9 cellular contexts compared by ENCODE assay signal in genomic region chr17:40560592-40561293, GRCh38. TPM values are rescaled to one million over a fixed set of nuclear protein-coding genes. Genes with fewer than 3 reads are reported as not detected.
A peak's percentile ranks its signal among the peaks of the same experiment; 100 is the strongest.
DNase-seq lines count a peak whose midpoint lies in the region; ATAC-seq lines count a peak whose summit lies in the region.
"Had no signal": no experiment of that assay in that cellular context is flagged by ENCODE, and none has a peak within 500 bp of the region (broad histone marks: within the 10 kb centered on the region; RNA-seq: fewer than 3 reads in every experiment).

No MANE protein-coding gene starts in this region.

- peak overlapping the region; percentile 100 for H3K27ac Mint-ChIP-seq in activated naive CD8-positive, alpha-beta T cell treated with anti-CD3 and anti-CD28 coated beads for 36 hours

- H3K36me3 Mint-ChIP-seq in activated naive CD8-positive, alpha-beta T cell treated with anti-CD3 and anti-CD28 coated beads for 36 hours, result peaks cover 92% of the 10 kb centered on the region

- peak; percentile 37 for DNase-seq in SKM-1 (lab: John Stamatoyannopoulos, UW; ENCODE audit: unreplicated experiment)
- DNase-seq in activated naive CD8-positive, alpha-beta T cell treated with anti-CD3 and anti-CD28 coated beads for 36 hours, result peak; percentile 85
- DNase-seq in mesenteric fat pad (ENCODE audit: low spot score), result peak; percentile 64
- DNase-seq in stromal cell of bone marrow (ENCODE audit: low read depth), result peak; percentile 61
- DNase-seq in anterior cingulate cortex (lab: John Stamatoyannopoulos, UW), result no peak
- no peak for DNase-seq in superior temporal gyrus (ENCODE audit: extremely low spot score)

- H3K4me1 Mint-ChIP-seq in activated naive CD8-positive, alpha-beta T cell treated with anti-CD3 and anti-CD28 coated beads for 36 hours, result peaks cover 53% of the 10 kb centered on the region

- H3K9me3 Mint-ChIP-seq in activated naive CD8-positive, alpha-beta T cell treated with anti-CD3 and anti-CD28 coated beads for 36 hours, result no peaks in the 10 kb centered on the region

- peak overlapping the region; percentile 99 for H3K4me3 Mint-ChIP-seq in activated naive CD8-positive, alpha-beta T cell treated with anti-CD3 and anti-CD28 coated beads for 36 hours

- peak; percentile 37 for ATAC-seq in GM18861 (IDR thresholded peaks at IDR 0.05; ENCODE audit: unreplicated experiment)
- ATAC-seq in HG02981 (IDR thresholded peaks at IDR 0.05; ENCODE audit: unreplicated experiment), result peak; percentile 49

- no peaks in the 10 kb centered on the region for H3K27me3 Mint-ChIP-seq in activated naive CD8-positive, alpha-beta T cell treated with anti-CD3 and anti-CD28 coated beads for 36 hours

RNA-seq across cellular contexts. Expression of gene CCR7, which starts 4.5 kb away (rescaled TPM):
- 100 to 1,000 TPM; 260 to 274 TPM for total RNA-seq in activated naive CD8-positive, alpha-beta T cell treated with anti-CD3 and anti-CD28 coated beads for 36 hours
- total RNA-seq in mesenteric fat pad, result 0.39 TPM
- total RNA-seq: ascending aorta had no signal

RNA-seq across cellular contexts. Expression of gene TNS4, which starts 59.3 kb away (rescaled TPM):
- total RNA-seq in activated naive CD8-positive, alpha-beta T cell treated with anti-CD3 and anti-CD28 coated beads for 36 hours, result 1 to 10 TPM; 7.3 to 7.6 TPM
- 0.16 TPM for total RNA-seq in mesenteric fat pad
- total RNA-seq: ascending aorta had no signal

Comparison
In these comparisons a context has a peak if more than half of its experiments do, and no peak if none do; other contexts are left out.
1. DNase-seq: peak in SKM-1 (single experiment), activated naive CD8-positive, alpha-beta T cell treated with anti-CD3 and anti-CD28 coated beads for 36 hours (single experiment), mesenteric fat pad (single experiment) and stromal cell of bone marrow (single experiment); none in anterior cingulate cortex (0 of 58) and superior temporal gyrus (single experiment).
2. RNA of gene CCR7, which starts 4.5 kb away (total RNA-seq): 260 to 274 TPM in activated naive CD8-positive, alpha-beta T cell treated with anti-CD3 and anti-CD28 coated beads for 36 hours; 0.39 TPM in mesenteric fat pad (single experiment); every median in the first group is over 100 times any median in the second.